Comparison of ENCODE assay signal across 12 cellular contexts in genomic region chr16:84851192-84852127, GRCh38. TPM values are rescaled to one million over a fixed set of nuclear protein-coding genes. Genes with fewer than 3 reads are reported as not detected.
DNase-seq lines count a peak whose midpoint lies in the region; ATAC-seq and TF ChIP-seq lines count a peak whose summit lies in the region.
"Had no signal": no experiment of that assay in that cellular context is flagged by ENCODE, and none has a peak within 500 bp of the region (broad histone marks: within the 10 kb centered on the region; RNA-seq: fewer than 3 reads in every experiment).

No MANE protein-coding gene starts in this region.

- H3K4me1 ChIP-seq in mesendoderm (ENCODE audit: control insufficient read depth, low read depth, low read length) (no peaks in the 10 kb centered on the region), H9 (ENCODE audit: insufficient read depth, low read length) (peaks cover 3% of the 10 kb centered on the region; the same call in 1 of the 2 replicates)
- H3K4me1 ChIP-seq: HAP-1 had no signal

- TF ChIP-seq CTCF in brain microvascular endothelial cell (IDR thresholded peaks at IDR 0.05; ENCODE audit: low read depth, low read length, missing control alignments): no peak
- no peak for TF ChIP-seq CTCF in H9 (conservative IDR thresholded peaks at IDR 0.05)

- H2BK20ac ChIP-seq in H9 (ENCODE audit: low read depth, low read length, poor library complexity, severe bottlenecking): no peak overlapping the region

- H3K4me1 Mint-ChIP-seq in naive thymus-derived CD8-positive, alpha-beta T cell: peaks cover 0 to 2% (median 0%) of the 10 kb centered on the region in 4 donors
- peaks cover 15 to 26% of the 10 kb centered on the region in 2 experiments for H3K4me1 Mint-ChIP-seq in H9
- H3K4me1 Mint-ChIP-seq: activated CD4-positive, alpha-beta T cell treated with anti-CD3 and anti-CD28 coated beads for 36 hours had no signal

- H4K20me1 ChIP-seq in H9 (ENCODE audit: control insufficient read depth, insufficient read depth, insufficient read length): no peaks in the 10 kb centered on the region

- H3K4me3 Mint-ChIP-seq in naive thymus-derived CD8-positive, alpha-beta T cell: no peak overlapping the region
- no peak overlapping the region for H3K4me3 Mint-ChIP-seq in H9
- H3K4me3 Mint-ChIP-seq: activated CD4-positive, alpha-beta T cell treated with anti-CD3 and anti-CD28 coated beads for 36 hours had no signal

- H3K18ac ChIP-seq in mesendoderm (ENCODE audit: low read length): no peak overlapping the region
- H3K18ac ChIP-seq in H9 (ENCODE audit: insufficient read length, low read depth, low read length): no peak overlapping the region

- H2BK12ac ChIP-seq in H9 (ENCODE audit: insufficient read length, low read depth, low read length): no peak overlapping the region

- H4K8ac ChIP-seq in mesendoderm (ENCODE audit: low read depth, low read length): no peak overlapping the region
- no peak overlapping the region for H4K8ac ChIP-seq in H9 (replicated peaks; ENCODE audit: insufficient read length, low read depth, low read length)

- no peaks in the 10 kb centered on the region for H3K9me3 ChIP-seq in H9 (ENCODE audit: control insufficient read depth, low read depth, low read length)
- H3K9me3 ChIP-seq: HAP-1 had no signal

- H3K9ac ChIP-seq in mesendoderm (ENCODE audit: low read length) (no peak overlapping the region), H9 (ENCODE audit: extremely low read depth, insufficient read length, low read length) (no peak overlapping the region)

- H2BK120ac ChIP-seq in mesendoderm (ENCODE audit: low read depth, low read length) (no peak overlapping the region), H9 (ENCODE audit: low read depth, low read length, poor library complexity, severe bottlenecking) (no peak overlapping the region)

- H3K79me2 ChIP-seq in mesendoderm (ENCODE audit: control insufficient read depth, insufficient read depth, low read length): no peaks in the 10 kb centered on the region
- no peaks in the 10 kb centered on the region for H3K79me2 ChIP-seq in H9 (ENCODE audit: insufficient read depth, low read length)

- no peaks in the 10 kb centered on the region for H3K79me1 ChIP-seq in mesendoderm (ENCODE audit: low read length)
- H3K79me1 ChIP-seq in H9 (ENCODE audit: insufficient read depth, low read depth, low read length, poor library complexity, severe bottlenecking): no peaks in the 10 kb centered on the region

- no peak overlapping the region for H3T11ph ChIP-seq in H9 (ENCODE audit: low read length)

- H3K14ac ChIP-seq in H9 (ENCODE audit: insufficient read depth, low read length): no peak overlapping the region

- DNase-seq in DMS153 (lab: John Stamatoyannopoulos, UW) (peak; percentile 83), NCI-H146 treated with DMSO at 0.1 percent for 48 hours (lab: John Stamatoyannopoulos, UW; ENCODE audit: unreplicated experiment) (peak; percentile 88), brain microvascular endothelial cell (peak; percentile 97), mesendoderm (peak; percentile 53), H9 (no peak)
- no peak for DNase-seq in naive thymus-derived CD8-positive, alpha-beta T cell
- DNase-seq: activated CD4-positive, alpha-beta T cell treated with anti-CD3 and anti-CD28 coated beads for 36 hours; central memory CD4-positive, alpha-beta T cell; NCI-H187 treated with DMSO at 0.1 percent for 48 hours had no signal

- POLR2A ChIA-PET in naive thymus-derived CD8-positive, alpha-beta T cell (lab: Charles Lee): no interaction called here

- H2BK5ac ChIP-seq in mesendoderm (ENCODE audit: low read length): no peak overlapping the region
- H2BK5ac ChIP-seq in H9 (ENCODE audit: insufficient read length, low read length): no peak overlapping the region

- no peaks in the 10 kb centered on the region for H3K23me2 ChIP-seq in H9 (ENCODE audit: insufficient read length, low read depth, low read length, poor library complexity, severe bottlenecking)

- no peak for ATAC-seq in HG03457 (IDR thresholded peaks at IDR 0.05; ENCODE audit: unreplicated experiment)
- ATAC-seq in naive thymus-derived CD8-positive, alpha-beta T cell: no peak
- ATAC-seq in GM21515 (IDR thresholded peaks at IDR 0.05; ENCODE audit: unreplicated experiment): no peak
- ATAC-seq: activated CD4-positive, alpha-beta T cell treated with anti-CD3 and anti-CD28 coated beads for 36 hours had no signal

- H3K36me3 Mint-ChIP-seq in naive thymus-derived CD8-positive, alpha-beta T cell: no peaks in the 10 kb centered on the region
- peaks cover 0 to 13% (median 4%) of the 10 kb centered on the region in 3 experiments; a peak in 4 of 7 replicates for H3K36me3 Mint-ChIP-seq in H9 (ENCODE audit: insufficient read depth in 1 of 3, low read depth in 3 of 3)

- H3K27ac Mint-ChIP-seq in naive thymus-derived CD8-positive, alpha-beta T cell: no peak overlapping the region
- peak overlapping the region in 1 of 3 experiments; percentile 72; a peak in 1 of 7 replicates for H3K27ac Mint-ChIP-seq in H9
- H3K27ac Mint-ChIP-seq: activated CD4-positive, alpha-beta T cell treated with anti-CD3 and anti-CD28 coated beads for 36 hours had no signal

- no CpG with 5 or more reads among the region's 18 CpGs for WGBS in mesendoderm (ENCODE audit: extremely low coverage, insufficient coverage, low lambda C conversion rate)
- no CpG with 5 or more reads among the region's 18 CpGs for WGBS in H9 (ENCODE audit: extremely low coverage, insufficient read length, low lambda C conversion rate)

- no peak overlapping the region for H3K4me2 ChIP-seq in mesendoderm (ENCODE audit: low read length)
- no peak overlapping the region for H3K4me2 ChIP-seq in H9 (ENCODE audit: insufficient read depth, insufficient read length, low read length)

- H3K27ac ChIP-seq in brain microvascular endothelial cell (peak overlapping the region; percentile 86), mesendoderm (ENCODE audit: low read depth, low read length) (no peak overlapping the region), H9 (ENCODE audit: insufficient read length, low read depth, low read length) (no peak overlapping the region)

- H2AK5ac ChIP-seq in mesendoderm (ENCODE audit: low read length): no peak overlapping the region
- H2AK5ac ChIP-seq in H9 (ENCODE audit: insufficient read length, low read length): no peak overlapping the region

- H3K23ac ChIP-seq in mesendoderm (ENCODE audit: low read length) (no peak overlapping the region), H9 (ENCODE audit: insufficient read length, low read depth, low read length) (no peak overlapping the region)

- peaks cover 0 to 39% (median 9%) of the 10 kb centered on the region in 5 donors for H3K27me3 Mint-ChIP-seq in naive thymus-derived CD8-positive, alpha-beta T cell
- H3K27me3 Mint-ChIP-seq in H9 (ENCODE audit: low read depth): peaks cover 34% of the 10 kb centered on the region

- no peak overlapping the region for H4K91ac ChIP-seq in H9 (ENCODE audit: insufficient read length, low read depth, low read length)

- H3K36me3 ChIP-seq in brain microvascular endothelial cell (replicated peaks) (peaks cover 15% of the 10 kb centered on the region), mesendoderm (ENCODE audit: control insufficient read depth, insufficient read depth, low read length) (no peaks in the 10 kb centered on the region)
- H3K36me3 ChIP-seq: HAP-1 had no signal

- H3K4ac ChIP-seq in mesendoderm (ENCODE audit: low read depth, low read length) (no peak overlapping the region), H9 (ENCODE audit: low read depth, low read length) (no peak overlapping the region)

- peaks cover 0 to 9% (median 0%) of the 10 kb centered on the region in 9 donors for H3K9me3 Mint-ChIP-seq in naive thymus-derived CD8-positive, alpha-beta T cell
- H3K9me3 Mint-ChIP-seq in H9: no peaks in the 10 kb centered on the region

- H3K56ac ChIP-seq in mesendoderm (ENCODE audit: low read length) (no peak overlapping the region), H9 (ENCODE audit: insufficient read length, low read depth, low read length) (no peak overlapping the region)

- no peaks in the 10 kb centered on the region for H3K27me3 ChIP-seq in brain microvascular endothelial cell (replicated peaks)
- H3K27me3 ChIP-seq in mesendoderm (ENCODE audit: insufficient read depth, low read length, poor library complexity): no peaks in the 10 kb centered on the region
- no peaks in the 10 kb centered on the region for H3K27me3 ChIP-seq in H9 (ENCODE audit: insufficient read depth, low read length)

- H3K4me3 ChIP-seq in brain microvascular endothelial cell (ENCODE audit: low read depth, low read length): no peak overlapping the region
- H3K4me3 ChIP-seq in mesendoderm (ENCODE audit: low read length): no peak overlapping the region
- H3K4me3 ChIP-seq: HAP-1 had no signal

- H4K5ac ChIP-seq in mesendoderm (ENCODE audit: low read length) (no peak overlapping the region), H9 (ENCODE audit: insufficient read length, low read depth, low read length) (no peak overlapping the region)

- H2AFZ ChIP-seq in H9 (ENCODE audit: low read length): no peak overlapping the region

- in situ Hi-C loops in brain microvascular endothelial cell (cut with HindIII; ENCODE audit: low pct_ligation_motif_present, low sequenced_read_pairs): no loop called here

- H2BK15ac ChIP-seq in mesendoderm (replicated peaks; ENCODE audit: low read depth) (no peak overlapping the region), H9 (ENCODE audit: low read depth, low read length) (no peak overlapping the region)

RNA-seq across cellular contexts. Expression of gene CRISPLD2, which starts 31.7 kb away (rescaled TPM):
- polyA plus RNA-seq in mesendoderm (2013, experiment 1 of 2): 3.7 TPM
- polyA plus RNA-seq in mesendoderm (2013, experiment 2 of 2): 3.9 TPM
- total RNA-seq in naive thymus-derived CD8-positive, alpha-beta T cell: not detected
- polyA plus RNA-seq in naive thymus-derived CD8-positive, alpha-beta T cell: under 1 TPM; 0.05 to 0.24 (median 0.07) TPM
- total RNA-seq in H9 (2021): 2.1 and 2.3 TPM in 2 replicates

Comparison
In these comparisons a context has a peak if more than half of its experiments do, and no peak if none do; other contexts are left out.
1. DNase-seq: peak in DMS153 (single experiment), NCI-H146 treated with DMSO at 0.1 percent for 48 hours (single experiment), brain microvascular endothelial cell (single experiment) and mesendoderm (single experiment); none in naive thymus-derived CD8-positive, alpha-beta T cell (0 of 10) and H9 (single experiment).